In genomic region chr12:111413442-111414086, GRCh38 we compare ENCODE assay signal across 1 cellular context.
A peak's percentile ranks its signal among the peaks of the same experiment; 100 is the strongest.
TF ChIP-seq lines count a peak whose summit lies in the region.

No MANE protein-coding gene starts in this region.

TF ChIP-seq in K562, 482 proteins besides CTCF, POLR2A, EP300 and RAD21 (continued from another document and continues in another):
- no peak for TF ChIP-seq MBD1 (CRISPR knock-in tag; IDR thresholded peaks at IDR 0.05)
- TF ChIP-seq MLLT1 (IDR thresholded peaks at IDR 0.05) = no peak
- TF ChIP-seq NONO (IDR thresholded peaks at IDR 0.05; ENCODE audit: low read depth in 2 of 2, low read length in 1 of 2) = no peak
- TF ChIP-seq UBTF (IDR thresholded peaks at IDR 0.05; ENCODE audit: borderline replicate concordance in 1 of 2, low read depth in 2 of 2, low read length in 2 of 2) = no peak
- TF ChIP-seq TRIM24 (IDR thresholded peaks at IDR 0.05) = no peak
- TF ChIP-seq MTF1 (CRISPR knock-in tag; IDR thresholded peaks at IDR 0.05; ENCODE audit: borderline replicate concordance) = no peak
- TF ChIP-seq CBX8 (IDR thresholded peaks at IDR 0.05; ENCODE audit: borderline replicate concordance, extremely low read depth, low read depth, low read length, poor library complexity, severe bottlenecking) = no peak
- TF ChIP-seq CEBPB (tag; IDR thresholded peaks at IDR 0.05) = no peak
- TF ChIP-seq DACH1 (IDR thresholded peaks at IDR 0.05; ENCODE audit: partially characterized antibody) = no peak
- TF ChIP-seq ZBTB7A (IDR thresholded peaks at IDR 0.05; ENCODE audit: borderline replicate concordance, control insufficient read depth, low read depth, low read length) = no peak
- no peak; the same call in 1 of the 2 replicates for TF ChIP-seq CREB1 (IDR thresholded peaks at IDR 0.05)
- no peak for TF ChIP-seq CREB1 (CRISPR knock-in tag; IDR thresholded peaks at IDR 0.05)
- TF ChIP-seq MEF2A (IDR thresholded peaks at IDR 0.05; ENCODE audit: control insufficient read depth, low read depth, low read length) = no peak
- TF ChIP-seq SPI1 (IDR thresholded peaks at IDR 0.05; ENCODE audit: borderline replicate concordance, low read depth, low read length) = no peak
- no peak for TF ChIP-seq ZNF311 (CRISPR knock-in tag; IDR thresholded peaks at IDR 0.05)
- no peak for TF ChIP-seq CCAR2 (IDR thresholded peaks at IDR 0.05; ENCODE audit: low read depth, low read length)
- TF ChIP-seq, protein P1, sequence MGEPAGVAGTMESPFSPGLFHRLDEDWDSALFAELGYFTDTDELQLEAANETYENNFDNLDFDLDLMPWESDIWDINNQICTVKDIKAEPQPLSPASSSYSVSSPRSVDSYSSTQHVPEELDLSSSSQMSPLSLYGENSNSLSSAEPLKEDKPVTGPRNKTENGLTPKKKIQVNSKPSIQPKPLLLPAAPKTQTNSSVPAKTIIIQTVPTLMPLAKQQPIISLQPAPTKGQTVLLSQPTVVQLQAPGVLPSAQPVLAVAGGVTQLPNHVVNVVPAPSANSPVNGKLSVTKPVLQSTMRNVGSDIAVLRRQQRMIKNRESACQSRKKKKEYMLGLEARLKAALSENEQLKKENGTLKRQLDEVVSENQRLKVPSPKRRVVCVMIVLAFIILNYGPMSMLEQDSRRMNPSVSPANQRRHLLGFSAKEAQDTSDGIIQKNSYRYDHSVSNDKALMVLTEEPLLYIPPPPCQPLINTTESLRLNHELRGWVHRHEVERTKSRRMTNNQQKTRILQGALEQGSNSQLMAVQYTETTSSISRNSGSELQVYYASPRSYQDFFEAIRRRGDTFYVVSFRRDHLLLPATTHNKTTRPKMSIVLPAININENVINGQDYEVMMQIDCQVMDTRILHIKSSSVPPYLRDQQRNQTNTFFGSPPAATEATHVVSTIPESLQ (CRISPR knock-in tag; IDR thresholded peaks at IDR 0.05) = no peak
- no peak for TF ChIP-seq THAP7 (CRISPR knock-in tag; IDR thresholded peaks at IDR 0.05)
- TF ChIP-seq ZBTB43 (CRISPR knock-in tag; IDR thresholded peaks at IDR 0.05) = no peak
- TF ChIP-seq STAG1 (CRISPR knock-in tag; IDR thresholded peaks at IDR 0.05; ENCODE audit: borderline replicate concordance) = no peak
- TF ChIP-seq HES1 (IDR thresholded peaks at IDR 0.05; ENCODE audit: low read depth) = no peak
- TF ChIP-seq ARNT (IDR thresholded peaks at IDR 0.05) = no peak
- no peak for TF ChIP-seq ZNF584 (CRISPR knock-in tag; IDR thresholded peaks at IDR 0.05; ENCODE audit: low read depth)
- TF ChIP-seq NCOA6 (IDR thresholded peaks at IDR 0.05) = no peak
- no peak for TF ChIP-seq POLR3A (IDR thresholded peaks at IDR 0.05; ENCODE audit: borderline replicate concordance, extremely low read depth, insufficient read depth, insufficient read length)
- no peak for TF ChIP-seq NEUROD1 (IDR thresholded peaks at IDR 0.05; ENCODE audit: borderline replicate concordance, low read depth, low read length, partially characterized antibody)
- TF ChIP-seq GATAD2B (IDR thresholded peaks at IDR 0.05; ENCODE audit: borderline replicate concordance) = no peak
- no peak for TF ChIP-seq NR2F6 (CRISPR knock-in tag; IDR thresholded peaks at IDR 0.05)
- no peak for TF ChIP-seq USF2 (CRISPR knock-in tag; IDR thresholded peaks at IDR 0.05)
- TF ChIP-seq XRCC5 (IDR thresholded peaks at IDR 0.05; ENCODE audit: low read depth, low read length) = no peak
- TF ChIP-seq, protein P2, sequence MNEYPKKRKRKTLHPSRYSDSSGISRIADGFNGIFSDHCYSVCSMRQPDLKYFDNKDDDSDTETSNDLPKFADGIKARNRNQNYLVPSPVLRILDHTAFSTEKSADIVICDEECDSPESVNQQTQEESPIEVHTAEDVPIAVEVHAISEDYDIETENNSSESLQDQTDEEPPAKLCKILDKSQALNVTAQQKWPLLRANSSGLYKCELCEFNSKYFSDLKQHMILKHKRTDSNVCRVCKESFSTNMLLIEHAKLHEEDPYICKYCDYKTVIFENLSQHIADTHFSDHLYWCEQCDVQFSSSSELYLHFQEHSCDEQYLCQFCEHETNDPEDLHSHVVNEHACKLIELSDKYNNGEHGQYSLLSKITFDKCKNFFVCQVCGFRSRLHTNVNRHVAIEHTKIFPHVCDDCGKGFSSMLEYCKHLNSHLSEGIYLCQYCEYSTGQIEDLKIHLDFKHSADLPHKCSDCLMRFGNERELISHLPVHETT (CRISPR knock-in tag; conservative IDR thresholded peaks at IDR 0.05 in 1 of 2, IDR thresholded peaks at IDR 0.05 in 1 of 2) = no peak
- TF ChIP-seq HDAC1 (IDR thresholded peaks at IDR 0.05) = 0 out of 4 replicates have a peak, but pooled peaks of 1 of the 2 experiments have one; percentile 31
- no peak for TF ChIP-seq NRF1 (conservative IDR thresholded peaks at IDR 0.05 in 1 of 2, IDR thresholded peaks at IDR 0.05 in 1 of 2)
- TF ChIP-seq CBFA2T3 (IDR thresholded peaks at IDR 0.05) = peak; percentile 75
- TF ChIP-seq, protein P3, sequence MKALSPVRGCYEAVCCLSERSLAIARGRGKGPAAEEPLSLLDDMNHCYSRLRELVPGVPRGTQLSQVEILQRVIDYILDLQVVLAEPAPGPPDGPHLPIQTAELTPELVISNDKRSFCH (CRISPR knock-in tag; IDR thresholded peaks at IDR 0.05) = no peak
- TF ChIP-seq, protein P3 (tag; IDR thresholded peaks at IDR 0.05) = 0 out of 2 replicates have a peak, but pooled peaks have one; percentile 74
- peak; percentile 45 for TF ChIP-seq RBFOX2 (IDR thresholded peaks at IDR 0.05; ENCODE audit: low read depth, low read length)
- TF ChIP-seq RBM22 (IDR thresholded peaks at IDR 0.05; ENCODE audit: low read depth, low read length, poor library complexity, severe bottlenecking) = no peak
- TF ChIP-seq PHF21A (IDR thresholded peaks at IDR 0.05; ENCODE audit: borderline replicate concordance, low read depth) = no peak
- TF ChIP-seq, protein P4, sequence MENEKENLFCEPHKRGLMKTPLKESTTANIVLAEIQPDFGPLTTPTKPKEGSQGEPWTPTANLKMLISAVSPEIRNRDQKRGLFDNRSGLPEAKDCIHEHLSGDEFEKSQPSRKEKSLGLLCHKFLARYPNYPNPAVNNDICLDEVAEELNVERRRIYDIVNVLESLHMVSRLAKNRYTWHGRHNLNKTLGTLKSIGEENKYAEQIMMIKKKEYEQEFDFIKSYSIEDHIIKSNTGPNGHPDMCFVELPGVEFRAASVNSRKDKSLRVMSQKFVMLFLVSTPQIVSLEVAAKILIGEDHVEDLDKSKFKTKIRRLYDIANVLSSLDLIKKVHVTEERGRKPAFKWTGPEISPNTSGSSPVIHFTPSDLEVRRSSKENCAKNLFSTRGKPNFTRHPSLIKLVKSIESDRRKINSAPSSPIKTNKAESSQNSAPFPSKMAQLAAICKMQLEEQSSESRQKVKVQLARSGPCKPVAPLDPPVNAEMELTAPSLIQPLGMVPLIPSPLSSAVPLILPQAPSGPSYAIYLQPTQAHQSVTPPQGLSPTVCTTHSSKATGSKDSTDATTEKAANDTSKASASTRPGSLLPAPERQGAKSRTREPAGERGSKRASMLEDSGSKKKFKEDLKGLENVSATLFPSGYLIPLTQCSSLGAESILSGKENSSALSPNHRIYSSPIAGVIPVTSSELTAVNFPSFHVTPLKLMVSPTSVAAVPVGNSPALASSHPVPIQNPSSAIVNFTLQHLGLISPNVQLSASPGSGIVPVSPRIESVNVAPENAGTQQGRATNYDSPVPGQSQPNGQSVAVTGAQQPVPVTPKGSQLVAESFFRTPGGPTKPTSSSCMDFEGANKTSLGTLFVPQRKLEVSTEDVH (IDR thresholded peaks at IDR 0.05; ENCODE audit: low read depth, partially characterized antibody) = no peak
- no peak for TF ChIP-seq PCBP1 (IDR thresholded peaks at IDR 0.05; ENCODE audit: low read depth, low read length, poor library complexity, severe bottlenecking)
- no peak for TF ChIP-seq FOXA3 (CRISPR knock-in tag; conservative IDR thresholded peaks at IDR 0.05 in 1 of 2, IDR thresholded peaks at IDR 0.05 in 1 of 2)
- no peak for TF ChIP-seq ZMIZ1 (IDR thresholded peaks at IDR 0.05; ENCODE audit: low read depth in 2 of 2, low read length in 2 of 2)
